ENCODE assay signal across 12 cellular contexts in genomic region chr6:74551896-74552295, GRCh38.
"Had no signal": no experiment of that assay in that cellular context is flagged by ENCODE, and none has a peak within 500 bp of the region (broad histone marks: within the 10 kb centered on the region; RNA-seq: fewer than 3 reads in every experiment).

No MANE protein-coding gene starts in this region.

- H3K4me1 ChIP-seq: heart left ventricle, upper lobe of left lung had no signal

- DNase-seq: activated CD4-positive, alpha-beta T cell treated with anti-CD3 and anti-CD28 coated beads for 48 hours; activated naive CD4-positive, alpha-beta T cell treated with Interleukin-2 at 50 U/mL for 16 hours; activated naive CD8-positive, alpha-beta T cell treated with anti-CD3 and anti-CD28 coated beads, Interleukin-2, amount 50 U/mL, for 24 hours; endodermal cell; erythroblast; heart left ventricle; islet precursor cell; stimulated activated CD4-positive, alpha-beta T cell treated with anti-CD3 and anti-CD28 coated beads, Interleukin-4, amount 100 ng/mL, for 1 hour; stimulated activated CD8-positive, alpha-beta memory T cell treated with anti-CD3 and anti-CD28 coated beads, Interleukin-4, amount 100 ng/mL, for 48 hours; stimulated activated naive CD8-positive, alpha-beta T cell treated with anti-CD3 and anti-CD28 coated beads, Interleukin-15, Interleukin-2, amounts not matched to agents 100 U/mL and 50 U/mL, for 24 hours; upper lobe of left lung had no signal

- H3K4me3 ChIP-seq: heart left ventricle, upper lobe of left lung had no signal

- ATAC-seq: activated naive CD8-positive, alpha-beta T cell treated with anti-CD3 and anti-CD28 coated beads, Interleukin-2, amount 50 U/mL, for 24 hours; heart left ventricle; left lobe of liver; stimulated activated naive CD8-positive, alpha-beta T cell treated with anti-CD3 and anti-CD28 coated beads, Interleukin-15, Interleukin-2, amounts not matched to agents 100 U/mL and 50 U/mL, for 24 hours had no signal

- H3K27me3 ChIP-seq: heart left ventricle, upper lobe of left lung had no signal

- H3K27ac ChIP-seq: heart left ventricle, upper lobe of left lung had no signal

- H3K9me3 ChIP-seq: upper lobe of left lung had no signal

- H3K36me3 ChIP-seq: heart left ventricle, upper lobe of left lung had no signal
